ENCODE assay signal across 12 cellular contexts in the genomic region with DNA sequence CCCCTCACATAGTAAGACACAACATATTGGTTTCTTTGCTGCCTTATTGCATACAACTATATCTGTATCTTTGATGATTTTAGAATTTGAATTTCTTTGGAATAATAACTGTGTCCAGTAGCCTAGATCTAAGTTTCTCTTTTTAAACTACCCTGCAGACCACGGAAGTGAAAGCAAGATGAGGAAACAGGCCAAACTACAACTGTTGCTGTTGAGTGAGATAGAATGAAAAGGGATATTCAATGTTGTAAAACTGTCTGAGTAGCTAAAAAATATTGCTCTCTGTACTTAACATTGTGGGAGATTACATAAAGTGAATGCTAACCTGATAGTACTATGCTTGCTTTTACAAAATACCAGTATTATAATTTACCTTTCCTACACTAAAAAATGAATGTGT.
A peak's percentile ranks its signal among the peaks of the same experiment; 100 is the strongest.
DNase-seq lines count a peak whose midpoint lies in the region; ATAC-seq, FAIRE-seq and TF ChIP-seq lines count a peak whose summit lies in the region.
"Had no signal": no experiment of that assay in that cellular context is flagged by ENCODE, and none has a peak within 500 bp of the region (broad histone marks: within the 10 kb centered on the region; RNA-seq: fewer than 3 reads in every experiment).

No MANE protein-coding gene starts in this region.

- H3K4me3 Mint-ChIP-seq in activated B cell treated with CpG ODN at 0.5 μM for 24 hours (peak overlapping the region; percentile 24), neural crest cell (no peak overlapping the region)

- H3K4me1 Mint-ChIP-seq in activated B cell treated with CpG ODN at 0.5 μM for 24 hours (peaks cover 6% of the 10 kb centered on the region), neural crest cell (peaks cover 23% of the 10 kb centered on the region)

- no peak overlapping the region for H3K4me3 ChIP-seq in kidney (ENCODE audit: low read length in 2 of 2)
- H3K4me3 ChIP-seq: cardiac muscle cell, suprapubic skin had no signal

- H3K27ac ChIP-seq in kidney (ENCODE audit: low read depth in 2 of 2, low read length in 2 of 2): no peak overlapping the region
- H3K27ac ChIP-seq: cardiac muscle cell, suprapubic skin had no signal

- no peaks in the 10 kb centered on the region for H3K36me3 ChIP-seq in kidney (ENCODE audit: control insufficient read depth in 1 of 2, insufficient read depth in 2 of 2, low read length in 2 of 2)
- H3K36me3 ChIP-seq: cardiac muscle cell, suprapubic skin had no signal

- intact Hi-C loops in activated B cell treated with CpG ODN at 0.5 μM for 24 hours (cut with micrococcal nuclease): no loop called here
- intact Hi-C loops in kidney (cut with DNase I): no loop called here

- no peak overlapping the region for H3K9ac ChIP-seq in kidney (ENCODE audit: low read length in 2 of 2)

- H3K27ac Mint-ChIP-seq in activated B cell treated with CpG ODN at 0.5 μM for 24 hours (no peak overlapping the region), neural crest cell (ENCODE audit: unreplicated experiment) (peak overlapping the region; percentile 4)
- H3K27ac Mint-ChIP-seq: CD8-positive, alpha-beta memory T cell had no signal

- peak; percentile 50 for DNase-seq in KBM-7
- no peak for DNase-seq in activated B cell treated with CpG ODN at 0.5 μM for 24 hours
- no peak for DNase-seq in neural crest cell (ENCODE audit: low read depth, low spot score)
- DNase-seq in activated CD4-positive, alpha-beta T cell treated with anti-CD3 and anti-CD28 coated beads for 1 hour: no peak
- DNase-seq in LoVo (ENCODE audit: low spot score): no peak
- DNase-seq in kidney: no peak
- DNase-seq in NCI-H2107 (lab: John Stamatoyannopoulos, UW): no peak
- DNase-seq: CD8-positive, alpha-beta memory T cell; NCI-H1417 had no signal

- no peak for TF ChIP-seq CTCF in activated B cell treated with CpG ODN at 0.5 μM for 24 hours (IDR thresholded peaks at IDR 0.05)
- TF ChIP-seq CTCF in neural crest cell (conservative IDR thresholded peaks at IDR 0.05): no peak
- TF ChIP-seq CTCF in kidney (IDR thresholded peaks at IDR 0.05; ENCODE audit: borderline replicate concordance, extremely low read depth, insufficient read depth): no peak

- in situ Hi-C loops in KBM-7 (cut with MboI; ENCODE audit: low pct_unique_long_range_greater_than_20kb, low sequenced_read_pairs): no loop called here

- peaks cover 0 to 3% of the 10 kb centered on the region in 2 donors for H3K4me1 ChIP-seq in kidney (ENCODE audit: control insufficient read depth in 1 of 2, insufficient read depth in 1 of 2, low read depth in 1 of 2, low read length in 2 of 2)

- H3K27me3 Mint-ChIP-seq in activated B cell treated with CpG ODN at 0.5 μM for 24 hours: peaks cover 3% of the 10 kb centered on the region
- no peaks in the 10 kb centered on the region for H3K27me3 Mint-ChIP-seq in neural crest cell (ENCODE audit: low read depth)
- H3K27me3 Mint-ChIP-seq: CD8-positive, alpha-beta memory T cell had no signal

- H3K9me3 ChIP-seq in kidney (ENCODE audit: control insufficient read depth in 1 of 2, low read length in 2 of 2): no peaks in the 10 kb centered on the region
- H3K9me3 ChIP-seq: suprapubic skin had no signal

- POLR2A ChIA-PET in activated B cell treated with CpG ODN at 0.5 μM for 24 hours (lab: Charles Lee): no interaction called here

- H3K9me3 Mint-ChIP-seq in activated B cell treated with CpG ODN at 0.5 μM for 24 hours (no peaks in the 10 kb centered on the region), neural crest cell (no peaks in the 10 kb centered on the region)
- H3K9me3 Mint-ChIP-seq: CD8-positive, alpha-beta memory T cell had no signal

- no peaks in the 10 kb centered on the region for H3K36me3 Mint-ChIP-seq in activated B cell treated with CpG ODN at 0.5 μM for 24 hours (ENCODE audit: low read depth)
- H3K36me3 Mint-ChIP-seq in neural crest cell (ENCODE audit: low read depth): no peaks in the 10 kb centered on the region
- H3K36me3 Mint-ChIP-seq: CD8-positive, alpha-beta memory T cell had no signal

- no peak for FAIRE-seq in kidney (lab: Jason Lieb, UNC)

- ATAC-seq in GM18909 (IDR thresholded peaks at IDR 0.05; ENCODE audit: poor library complexity, unreplicated experiment) (peak; percentile 58), activated B cell treated with CpG ODN at 0.5 μM for 24 hours (ENCODE audit: low read depth) (no peak)

- CTCF ChIA-PET in activated B cell treated with CpG ODN at 0.5 μM for 24 hours (lab: Charles Lee): no interaction called here
